ENCODE assay signal across 9 cellular contexts in the genomic region with DNA sequence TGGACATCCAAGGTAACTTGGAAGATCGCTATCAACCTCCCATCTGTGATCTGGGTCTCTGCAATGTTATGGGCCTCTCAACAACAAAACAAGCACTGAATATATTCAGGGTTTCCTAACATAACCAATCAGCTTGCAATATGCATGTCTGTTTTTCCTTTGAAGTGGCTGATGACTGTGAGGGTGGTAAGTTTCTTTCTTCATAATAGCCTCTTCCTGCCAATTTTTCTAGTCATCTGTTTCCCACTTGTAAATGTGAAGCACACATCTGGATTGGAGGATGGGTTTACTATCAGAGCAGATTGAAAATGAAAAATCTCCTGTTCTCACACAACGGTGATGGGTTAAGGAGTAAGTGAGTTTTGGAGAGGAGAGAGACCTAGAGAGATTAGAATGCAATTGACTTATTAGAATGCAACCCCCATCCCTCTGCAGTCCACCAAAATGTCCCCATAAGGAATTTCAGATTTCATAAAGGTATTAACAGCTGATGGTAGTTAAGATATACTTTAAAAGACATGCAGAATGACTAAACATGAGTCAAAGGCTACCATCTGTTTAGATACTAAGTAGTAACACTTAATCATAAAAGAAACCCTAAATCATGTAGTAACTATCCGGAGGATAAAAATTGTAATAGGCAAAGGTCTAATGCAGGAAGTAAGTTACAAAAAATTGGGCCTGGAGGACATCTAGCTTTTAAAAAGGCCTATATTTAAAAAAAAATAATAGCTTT. TPM values are rescaled to one million over a fixed set of nuclear protein-coding genes. Genes with fewer than 3 reads are reported as not detected.
DNase-seq lines count a peak whose midpoint lies in the region; ATAC-seq and TF ChIP-seq lines count a peak whose summit lies in the region.
"Had no signal": no experiment of that assay in that cellular context is flagged by ENCODE, and none has a peak within 500 bp of the region (broad histone marks: within the 10 kb centered on the region; RNA-seq: fewer than 3 reads in every experiment).

No MANE protein-coding gene starts in this region.

- 67 to 73% methylated on average over 3 of the region's 3 CpGs for WGBS in esophagus squamous epithelium, 2 donors

- H3K4me1 ChIP-seq in adipocyte (ENCODE audit: control insufficient read depth, insufficient read depth, low read length) (peaks cover 11% of the 10 kb centered on the region), muscle layer of duodenum (ENCODE audit: control insufficient read depth in 1 of 2, insufficient read depth in 2 of 2, low read length in 2 of 2) (peaks cover 0 to 5% of the 10 kb centered on the region in 2 donors), esophagus squamous epithelium (no peaks in the 10 kb centered on the region)
- H3K4me1 ChIP-seq: psoas muscle had no signal

- no peaks in the 10 kb centered on the region for H3K9me3 ChIP-seq in adipocyte (ENCODE audit: control insufficient read depth, low read length)
- H3K9me3 ChIP-seq in muscle layer of duodenum (ENCODE audit: control insufficient read depth in 1 of 2, low read length in 2 of 2): no peaks in the 10 kb centered on the region
- no peaks in the 10 kb centered on the region for H3K9me3 ChIP-seq in esophagus squamous epithelium
- H3K9me3 ChIP-seq: psoas muscle had no signal

- no peak overlapping the region for H3K9ac ChIP-seq in adipocyte (ENCODE audit: low read length)

- peak; percentile 9 for DNase-seq in DMS 273 treated with DMSO at 0.1 percent for 48 hours (lab: John Stamatoyannopoulos, UW)
- DNase-seq in HPDE6-E6E7 (ENCODE audit: extremely low spot score): peak; percentile 22
- peak; percentile 49 for DNase-seq in adipocyte (ENCODE audit: low read depth)
- no peak for DNase-seq in NCI-H526 treated with DMSO at 0.1 percent for 48 hours (lab: John Stamatoyannopoulos, UW)
- DNase-seq in SIG-M5 (lab: John Stamatoyannopoulos, UW): no peak
- no peak for DNase-seq in esophagus squamous epithelium (lab: John Stamatoyannopoulos, UW)
- DNase-seq: psoas muscle had no signal

- TF ChIP-seq CTCF in esophagus squamous epithelium (IDR thresholded peaks at IDR 0.05): no peak

- H3K27me3 ChIP-seq in adipocyte (replicated peaks; ENCODE audit: control insufficient read depth, insufficient read depth, low read length) (no peaks in the 10 kb centered on the region), muscle layer of duodenum (ENCODE audit: low read depth, low read length) (no peaks in the 10 kb centered on the region), esophagus squamous epithelium (no peaks in the 10 kb centered on the region)

- H3K4me3 ChIP-seq in adipocyte (ENCODE audit: low read length) (no peak overlapping the region), muscle layer of duodenum (ENCODE audit: low read depth in 1 of 2, low read length in 2 of 2) (no peak overlapping the region), esophagus squamous epithelium (no peak overlapping the region)
- H3K4me3 ChIP-seq: psoas muscle had no signal

- no peak for ATAC-seq in GM18907 (IDR thresholded peaks at IDR 0.05; ENCODE audit: unreplicated experiment)
- ATAC-seq: psoas muscle had no signal

- H3K27ac ChIP-seq in muscle layer of duodenum (ENCODE audit: low read length) (peak overlapping the region; percentile 6), esophagus squamous epithelium (no peak overlapping the region)
- H3K27ac ChIP-seq: psoas muscle had no signal

- H3K36me3 ChIP-seq in adipocyte (ENCODE audit: control insufficient read depth, insufficient read depth, low read length, severe bottlenecking) (peaks cover 61% of the 10 kb centered on the region), muscle layer of duodenum (ENCODE audit: control insufficient read depth in 1 of 2, insufficient read depth in 2 of 2, low read length in 2 of 2) (peaks cover 50 to 70% of the 10 kb centered on the region in 2 donors), esophagus squamous epithelium (peaks cover 0 to 94% (median 4%) of the 10 kb centered on the region in 3 donors)

- TF ChIP-seq POLR2A in esophagus squamous epithelium (IDR thresholded peaks at IDR 0.05): no peak

- intact Hi-C loops in esophagus squamous epithelium (cut with DNase I): no loop called here

RNA-seq across cellular contexts. Expression of gene SAV1, which starts 58.4 kb away (rescaled TPM):
- total RNA-seq in esophagus squamous epithelium: 10 to 100 TPM; 13.5 to 25.0 (median 19.2) TPM

Comparison
In these comparisons a context has a peak if more than half of its experiments do, and no peak if none do; other contexts are left out.
1. DNase-seq: peak in DMS 273 treated with DMSO at 0.1 percent for 48 hours (single experiment), HPDE6-E6E7 (single experiment) and adipocyte (single experiment); none in NCI-H526 treated with DMSO at 0.1 percent for 48 hours (single experiment), SIG-M5 (single experiment) and esophagus squamous epithelium (single experiment).